In genomic region chr12:50042693-50043092, GRCh38 we compare ENCODE assay signal across 16 cellular contexts.
"Had no signal": no experiment of that assay in that cellular context is flagged by ENCODE, and none has a peak within 500 bp of the region (broad histone marks: within the 10 kb centered on the region; RNA-seq: fewer than 3 reads in every experiment).

No MANE protein-coding gene starts in this region.

- H3K4me3 Mint-ChIP-seq: activated CD8-positive, alpha-beta memory T cell treated with anti-CD3 and anti-CD28 coated beads, Interleukin-2, amount 10 ng/mL, durations not matched to agents 7 days and 5 days; activated naive CD4-positive, alpha-beta T cell treated with anti-CD3 and anti-CD28 coated beads for 36 hours; neural progenitor cell; type B pancreatic cell had no signal

- H3K9me3 Mint-ChIP-seq: activated naive CD4-positive, alpha-beta T cell treated with anti-CD3 and anti-CD28 coated beads for 36 hours; naive thymus-derived CD4-positive, alpha-beta T cell; neural progenitor cell; type B pancreatic cell had no signal

- H3K27ac Mint-ChIP-seq: activated CD8-positive, alpha-beta memory T cell treated with anti-CD3 and anti-CD28 coated beads, Interleukin-2, amount 10 ng/mL, durations not matched to agents 7 days and 5 days; activated naive CD4-positive, alpha-beta T cell treated with anti-CD3 and anti-CD28 coated beads for 36 hours; naive thymus-derived CD4-positive, alpha-beta T cell; neural progenitor cell; type B pancreatic cell had no signal

- H3K36me3 Mint-ChIP-seq: activated CD8-positive, alpha-beta memory T cell treated with anti-CD3 and anti-CD28 coated beads, Interleukin-2, amount 10 ng/mL, durations not matched to agents 7 days and 5 days; naive thymus-derived CD4-positive, alpha-beta T cell; neural progenitor cell; type B pancreatic cell had no signal

- DNase-seq: activated CD8-positive, alpha-beta memory T cell treated with anti-CD3 and anti-CD28 coated beads, Interleukin-2, amount 10 ng/mL, durations not matched to agents 7 days and 5 days; activated naive CD4-positive, alpha-beta T cell treated with anti-CD3 and anti-CD28 coated beads for 36 hours; adrenal gland; erythroblast; foreskin melanocyte; hypothalamus; islet precursor cell; left colon; mesendoderm; naive thymus-derived CD4-positive, alpha-beta T cell; ovary; psoas muscle; right lobe of liver; stomach had no signal

- ATAC-seq: activated CD8-positive, alpha-beta memory T cell treated with anti-CD3 and anti-CD28 coated beads, Interleukin-2, amount 10 ng/mL, durations not matched to agents 7 days and 5 days; left colon; naive thymus-derived CD4-positive, alpha-beta T cell; psoas muscle; right lobe of liver had no signal

- H3K27me3 Mint-ChIP-seq: activated CD8-positive, alpha-beta memory T cell treated with anti-CD3 and anti-CD28 coated beads, Interleukin-2, amount 10 ng/mL, durations not matched to agents 7 days and 5 days had no signal
